In genomic region chr17:3802461-3803307, GRCh38 we compare ENCODE assay signal across 1 cellular context.
TF ChIP-seq lines count a peak whose summit lies in the region.

No MANE protein-coding gene starts in this region.

TF ChIP-seq in HepG2, 621 proteins besides CTCF, POLR2A, EP300 and RAD21 (continued from another document and continues in another):
- no peak for TF ChIP-seq ELK4 (CRISPR knock-in tag; IDR thresholded peaks at IDR 0.05; ENCODE audit: borderline replicate concordance)
- TF ChIP-seq TBL1XR1 (IDR thresholded peaks at IDR 0.05; ENCODE audit: borderline replicate concordance, low read length, partially characterized antibody) = peak; percentile 95
- TF ChIP-seq ZNF33B (CRISPR knock-in tag; IDR thresholded peaks at IDR 0.05) = no peak
- peak; percentile 92 for TF ChIP-seq TARDBP (CRISPR knock-in tag; IDR thresholded peaks at IDR 0.05)
- 0 out of 2 replicates have a peak, but pooled peaks have one; percentile 12 for TF ChIP-seq ZNF557 (CRISPR knock-in tag; IDR thresholded peaks at IDR 0.05)
- no peak for TF ChIP-seq ZNF660 (CRISPR knock-in tag; IDR thresholded peaks at IDR 0.05; ENCODE audit: borderline replicate concordance, low read depth)
- peak; percentile 94 for TF ChIP-seq ZFP1 (CRISPR knock-in tag; IDR thresholded peaks at IDR 0.05)
- TF ChIP-seq, protein P1, sequence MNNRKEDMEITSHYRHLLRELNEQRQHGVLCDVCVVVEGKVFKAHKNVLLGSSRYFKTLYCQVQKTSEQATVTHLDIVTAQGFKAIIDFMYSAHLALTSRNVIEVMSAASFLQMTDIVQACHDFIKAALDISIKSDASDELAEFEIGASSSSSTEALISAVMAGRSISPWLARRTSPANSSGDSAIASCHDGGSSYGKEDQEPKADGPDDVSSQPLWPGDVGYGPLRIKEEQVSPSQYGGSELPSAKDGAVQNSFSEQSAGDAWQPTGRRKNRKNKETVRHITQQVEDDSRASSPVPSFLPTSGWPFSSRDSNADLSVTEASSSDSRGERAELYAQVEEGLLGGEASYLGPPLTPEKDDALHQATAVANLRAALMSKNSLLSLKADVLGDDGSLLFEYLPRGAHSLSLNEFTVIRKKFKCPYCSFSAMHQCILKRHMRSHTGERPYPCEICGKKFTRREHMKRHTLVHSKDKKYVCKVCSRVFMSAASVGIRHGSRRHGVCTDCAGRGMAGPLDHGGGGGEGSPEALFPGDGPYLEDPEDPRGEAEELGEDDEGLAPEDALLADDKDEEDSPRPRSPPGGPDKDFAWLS (CRISPR knock-in tag; IDR thresholded peaks at IDR 0.05; ENCODE audit: borderline replicate concordance) = no peak
- TF ChIP-seq, protein P2, sequence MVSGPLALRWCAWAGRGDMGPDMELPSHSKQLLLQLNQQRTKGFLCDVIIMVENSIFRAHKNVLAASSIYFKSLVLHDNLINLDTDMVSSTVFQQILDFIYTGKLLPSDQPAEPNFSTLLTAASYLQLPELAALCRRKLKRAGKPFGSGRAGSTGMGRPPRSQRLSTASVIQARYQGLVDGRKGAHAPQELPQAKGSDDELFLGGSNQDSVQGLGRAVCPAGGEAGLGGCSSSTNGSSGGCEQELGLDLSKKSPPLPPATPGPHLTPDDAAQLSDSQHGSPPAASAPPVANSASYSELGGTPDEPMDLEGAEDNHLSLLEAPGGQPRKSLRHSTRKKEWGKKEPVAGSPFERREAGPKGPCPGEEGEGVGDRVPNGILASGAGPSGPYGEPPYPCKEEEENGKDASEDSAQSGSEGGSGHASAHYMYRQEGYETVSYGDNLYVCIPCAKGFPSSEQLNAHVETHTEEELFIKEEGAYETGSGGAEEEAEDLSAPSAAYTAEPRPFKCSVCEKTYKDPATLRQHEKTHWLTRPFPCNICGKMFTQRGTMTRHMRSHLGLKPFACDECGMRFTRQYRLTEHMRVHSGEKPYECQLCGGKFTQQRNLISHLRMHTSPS (CRISPR knock-in tag; IDR thresholded peaks at IDR 0.05; ENCODE audit: low read depth) = peak; percentile 31; the same call in 1 of the 2 replicates
- TF ChIP-seq MBD4 (IDR thresholded peaks at IDR 0.05; ENCODE audit: borderline replicate concordance, low read length) = no peak; the same call in 1 of the 2 replicates
- no peak; the same call in 1 of the 2 replicates for TF ChIP-seq ZSCAN29 (CRISPR knock-in tag; conservative IDR thresholded peaks at IDR 0.05)
- TF ChIP-seq ZNF614 (CRISPR knock-in tag; IDR thresholded peaks at IDR 0.05; ENCODE audit: borderline replicate concordance) = peak; percentile 94
- peak; percentile 71 for TF ChIP-seq RFXAP (CRISPR knock-in tag; IDR thresholded peaks at IDR 0.05; ENCODE audit: borderline replicate concordance)
- TF ChIP-seq MATR3 (CRISPR knock-in tag; IDR thresholded peaks at IDR 0.05) = no peak
- TF ChIP-seq ZNF609 (CRISPR knock-in tag; IDR thresholded peaks at IDR 0.05; ENCODE audit: borderline replicate concordance) = peak; percentile 94
- TF ChIP-seq PAF1 (CRISPR knock-in tag; IDR thresholded peaks at IDR 0.05) = no peak
- peak; percentile 88; the same call in 1 of the 2 replicates for TF ChIP-seq HOXA3 (CRISPR knock-in tag; IDR thresholded peaks at IDR 0.05)
- TF ChIP-seq WIZ (CRISPR knock-in tag; IDR thresholded peaks at IDR 0.05) = no peak; the same call in 1 of the 2 replicates
- peak; percentile 56; the same call in 1 of the 2 replicates for TF ChIP-seq ZBTB21 (CRISPR knock-in tag; IDR thresholded peaks at IDR 0.05)
- TF ChIP-seq KMT2B (CRISPR knock-in tag; IDR thresholded peaks at IDR 0.05) = no peak; the same call in 1 of the 2 replicates
- TF ChIP-seq ZNF703 (CRISPR knock-in tag; IDR thresholded peaks at IDR 0.05; ENCODE audit: borderline replicate concordance) = no peak
- TF ChIP-seq MEIS1 (CRISPR knock-in tag; IDR thresholded peaks at IDR 0.05; ENCODE audit: borderline replicate concordance) = peak; percentile 88
- peak; percentile 61 for TF ChIP-seq ELF1 (CRISPR knock-in tag; IDR thresholded peaks at IDR 0.05)
- TF ChIP-seq NPAS2 (CRISPR knock-in tag; IDR thresholded peaks at IDR 0.05; ENCODE audit: borderline replicate concordance) = no peak
- TF ChIP-seq, protein P3, sequence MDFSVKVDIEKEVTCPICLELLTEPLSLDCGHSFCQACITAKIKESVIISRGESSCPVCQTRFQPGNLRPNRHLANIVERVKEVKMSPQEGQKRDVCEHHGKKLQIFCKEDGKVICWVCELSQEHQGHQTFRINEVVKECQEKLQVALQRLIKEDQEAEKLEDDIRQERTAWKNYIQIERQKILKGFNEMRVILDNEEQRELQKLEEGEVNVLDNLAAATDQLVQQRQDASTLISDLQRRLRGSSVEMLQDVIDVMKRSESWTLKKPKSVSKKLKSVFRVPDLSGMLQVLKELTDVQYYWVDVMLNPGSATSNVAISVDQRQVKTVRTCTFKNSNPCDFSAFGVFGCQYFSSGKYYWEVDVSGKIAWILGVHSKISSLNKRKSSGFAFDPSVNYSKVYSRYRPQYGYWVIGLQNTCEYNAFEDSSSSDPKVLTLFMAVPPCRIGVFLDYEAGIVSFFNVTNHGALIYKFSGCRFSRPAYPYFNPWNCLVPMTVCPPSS (IDR thresholded peaks at IDR 0.05) = no peak
- TF ChIP-seq ZNF788 (CRISPR knock-in tag; IDR thresholded peaks at IDR 0.05; ENCODE audit: borderline replicate concordance) = 0 out of 2 replicates have a peak, but pooled peaks have one; percentile 61
- TF ChIP-seq ZNF674 (CRISPR knock-in tag; IDR thresholded peaks at IDR 0.05; ENCODE audit: low read depth) = no peak
- 0 out of 2 replicates have a peak, but pooled peaks have one; percentile 47 for TF ChIP-seq RBFOX2 (IDR thresholded peaks at IDR 0.05; ENCODE audit: low read depth, low read length)
- no peak; the same call in 1 of the 2 replicates for TF ChIP-seq TOE1 (CRISPR knock-in tag; IDR thresholded peaks at IDR 0.05)
- no peak for TF ChIP-seq ZNF616 (CRISPR knock-in tag; IDR thresholded peaks at IDR 0.05; ENCODE audit: low read depth)
- no peak for TF ChIP-seq AKNA (CRISPR knock-in tag; IDR thresholded peaks at IDR 0.05; ENCODE audit: borderline replicate concordance)
- TF ChIP-seq SPEN (CRISPR knock-in tag; IDR thresholded peaks at IDR 0.05; ENCODE audit: low read depth) = peak; percentile 76
- TF ChIP-seq USF2 (IDR thresholded peaks at IDR 0.05; ENCODE audit: low read depth, low read length) = no peak; the same call in 1 of the 2 replicates
- TF ChIP-seq USF2 (CRISPR knock-in tag; IDR thresholded peaks at IDR 0.05; ENCODE audit: borderline replicate concordance) = no peak; the same call in 1 of the 2 replicates
- peak; percentile 93 for TF ChIP-seq MEIS2 (CRISPR knock-in tag; IDR thresholded peaks at IDR 0.05)
- peak; percentile 17 for TF ChIP-seq CBX1 (IDR thresholded peaks at IDR 0.05; ENCODE audit: low read depth)
- TF ChIP-seq NONO (IDR thresholded peaks at IDR 0.05) = no peak
- peak; percentile 94 for TF ChIP-seq NONO (CRISPR knock-in tag; conservative IDR thresholded peaks at IDR 0.05)
- TF ChIP-seq SMAD9 (CRISPR knock-in tag; IDR thresholded peaks at IDR 0.05) = no peak
- peak; percentile 58 for TF ChIP-seq GABPB1 (CRISPR knock-in tag; IDR thresholded peaks at IDR 0.05)
- peak; percentile 98 for TF ChIP-seq RARA (CRISPR knock-in tag; IDR thresholded peaks at IDR 0.05)
- TF ChIP-seq ZNF589 (CRISPR knock-in tag; conservative IDR thresholded peaks at IDR 0.05) = 0 out of 2 replicates have a peak, but pooled peaks have one; percentile 32
- peak; percentile 39; the same call in 1 of the 2 replicates for TF ChIP-seq ATF7 (IDR thresholded peaks at IDR 0.05)
- TF ChIP-seq ATF7 (CRISPR knock-in tag; IDR thresholded peaks at IDR 0.05) = 0 out of 2 replicates have a peak, but pooled peaks have one; percentile 59
- peak; percentile 90 for TF ChIP-seq FOSL2 (CRISPR knock-in tag; IDR thresholded peaks at IDR 0.05)
- TF ChIP-seq, protein P4, sequence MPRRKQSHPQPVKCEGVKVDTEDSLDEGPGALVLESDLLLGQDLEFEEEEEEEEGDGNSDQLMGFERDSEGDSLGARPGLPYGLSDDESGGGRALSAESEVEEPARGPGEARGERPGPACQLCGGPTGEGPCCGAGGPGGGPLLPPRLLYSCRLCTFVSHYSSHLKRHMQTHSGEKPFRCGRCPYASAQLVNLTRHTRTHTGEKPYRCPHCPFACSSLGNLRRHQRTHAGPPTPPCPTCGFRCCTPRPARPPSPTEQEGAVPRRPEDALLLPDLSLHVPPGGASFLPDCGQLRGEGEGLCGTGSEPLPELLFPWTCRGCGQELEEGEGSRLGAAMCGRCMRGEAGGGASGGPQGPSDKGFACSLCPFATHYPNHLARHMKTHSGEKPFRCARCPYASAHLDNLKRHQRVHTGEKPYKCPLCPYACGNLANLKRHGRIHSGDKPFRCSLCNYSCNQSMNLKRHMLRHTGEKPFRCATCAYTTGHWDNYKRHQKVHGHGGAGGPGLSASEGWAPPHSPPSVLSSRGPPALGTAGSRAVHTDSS (CRISPR knock-in tag; conservative IDR thresholded peaks at IDR 0.05) = no peak
